31 cellular contexts compared by ENCODE assay signal in the genomic region with DNA sequence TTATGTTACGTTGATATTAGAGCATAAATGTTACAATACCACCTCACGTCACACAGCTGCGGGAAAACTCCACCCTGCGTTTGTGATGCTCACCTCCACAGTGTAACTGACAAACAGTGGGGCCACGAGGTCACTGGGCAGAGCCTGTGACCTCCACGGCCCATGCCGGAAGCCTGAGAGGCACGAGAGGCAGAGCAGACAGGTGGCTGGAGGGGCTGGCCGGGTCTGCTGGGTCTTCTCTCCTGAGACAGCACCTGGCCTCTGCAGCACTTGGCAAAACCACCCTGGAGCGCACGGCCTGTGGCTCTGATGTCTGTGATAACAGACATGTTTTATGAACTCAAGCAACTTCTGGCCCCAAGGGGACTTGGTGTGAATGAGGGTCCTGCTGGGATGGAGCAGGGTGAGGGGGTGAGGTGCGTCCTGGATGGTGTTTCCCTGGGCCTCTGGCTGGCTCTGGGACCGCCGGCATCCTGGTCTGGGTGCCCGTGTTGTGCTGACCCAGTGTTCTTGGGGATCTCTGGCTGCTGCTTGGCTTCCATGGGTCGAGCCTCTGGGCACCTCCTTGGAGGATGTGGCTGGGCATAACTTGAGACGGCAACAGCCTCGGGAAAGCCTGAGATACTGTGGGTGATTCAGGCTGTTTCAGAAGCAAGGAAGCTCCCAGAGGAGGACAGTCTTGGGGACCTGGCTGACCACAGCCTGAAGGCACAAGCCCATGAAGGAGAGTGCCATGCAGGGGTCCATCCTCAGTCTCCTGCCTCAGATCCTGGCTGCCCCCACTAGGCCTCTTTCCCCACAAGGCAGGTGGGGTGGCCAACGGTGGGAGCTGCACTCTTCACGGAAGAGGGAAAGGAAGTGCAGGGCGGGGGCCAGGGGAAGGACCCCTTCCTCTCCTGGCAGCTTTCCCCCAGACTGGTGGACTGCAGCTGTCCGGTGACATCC. TPM values are rescaled to one million over a fixed set of nuclear protein-coding genes. Genes with fewer than 3 reads are reported as not detected.
DNase-seq lines count a peak whose midpoint lies in the region; ATAC-seq, FAIRE-seq and TF ChIP-seq lines count a peak whose summit lies in the region.
"Had no signal": no experiment of that assay in that cellular context is flagged by ENCODE, and none has a peak within 500 bp of the region (broad histone marks: within the 10 kb centered on the region; RNA-seq: fewer than 3 reads in every experiment).

No MANE protein-coding gene starts in this region.

- H3K4me1 ChIP-seq in BLaER1 treated with 17β-estradiol and CSF1 and Interleukin-3, amounts not matched to agents 10 nM and 100 nM = peaks cover 0 to 30% (median 24%) of the 10 kb centered on the region in 10 experiments; a peak in 17 of 20 replicates
- H3K4me1 ChIP-seq in GM23338 (ENCODE audit: insufficient read depth) (no peaks in the 10 kb centered on the region), pancreas (peaks cover 3 to 5% (median 3%) of the 10 kb centered on the region in 3 donors)
- H3K4me1 ChIP-seq: Caco-2, SJSA1 had no signal

- peaks cover 21% of the 10 kb centered on the region for H3K27me3 Mint-ChIP-seq in central memory CD8-positive, alpha-beta T cell
- H3K27me3 Mint-ChIP-seq in neural crest cell (ENCODE audit: low read depth) (no peaks in the 10 kb centered on the region), GM23338 (ENCODE audit: insufficient read depth, low read depth, poor library complexity) (peaks cover 3% of the 10 kb centered on the region)

- H3K27ac ChIP-seq in BLaER1 treated with 17β-estradiol and CSF1 and Interleukin-3, amounts not matched to agents 10 nM and 100 nM = peak overlapping the region in 2 of 11 experiments; percentile 19 to 22; a peak in 4 of 22 replicates
- no peak overlapping the region for H3K27ac ChIP-seq in GM23338 (ENCODE audit: low read depth)
- no peak overlapping the region for H3K27ac ChIP-seq in pancreas
- H3K27ac ChIP-seq: PC-9, SJSA1 had no signal

- WGBS in pancreas, 2 donors = 84 to 86% methylated on average over 21 to 22 of the region's 22 CpGs

- ATAC-seq in central memory CD8-positive, alpha-beta T cell (replicated peaks; ENCODE audit: extremely low read depth, poor library complexity, severe bottlenecking) = no peak
- peak; percentile 9 for ATAC-seq in stimulated activated effector memory CD8-positive, alpha-beta T cell treated with anti-CD3 and anti-CD28 coated beads, Interleukin-12 subunit alpha, Interleukin-12 subunit beta, amount 100 ng/mL, for 72 hours
- no peak for ATAC-seq in GM23338
- ATAC-seq in pancreas = no peak
- ATAC-seq in HG03135 (IDR thresholded peaks at IDR 0.05; ENCODE audit: unreplicated experiment) = no peak
- ATAC-seq: GM12878 had no signal

- H2AFZ ChIP-seq in GM23338 = no peak overlapping the region
- H2AFZ ChIP-seq: PC-9 had no signal

- H3K27me3 ChIP-seq in BLaER1 treated with 17β-estradiol and CSF1 and Interleukin-3, amounts not matched to agents 10 nM and 100 nM = no peaks in the 10 kb centered on the region
- H3K27me3 ChIP-seq in GM23338 (ENCODE audit: insufficient read depth) = no peaks in the 10 kb centered on the region
- H3K27me3 ChIP-seq in pancreas = no peaks in the 10 kb centered on the region
- H3K27me3 ChIP-seq: SJSA1 had no signal

- peaks cover 5% of the 10 kb centered on the region for H3K36me3 Mint-ChIP-seq in central memory CD8-positive, alpha-beta T cell (ENCODE audit: insufficient read depth)
- H3K36me3 Mint-ChIP-seq in neural crest cell (ENCODE audit: low read depth) (peaks cover 3% of the 10 kb centered on the region), GM23338 (ENCODE audit: low read depth) (peaks cover 10% of the 10 kb centered on the region)
- H3K36me3 Mint-ChIP-seq in stimulated activated effector memory CD8-positive, alpha-beta T cell treated with anti-CD3 and anti-CD28 coated beads, Interleukin-12 subunit alpha, Interleukin-12 subunit beta, amount 100 ng/mL, for 72 hours = no peaks in the 10 kb centered on the region
- H3K36me3 Mint-ChIP-seq: CD4-positive, alpha-beta memory T cell had no signal

- H3K9ac ChIP-seq in BLaER1 treated with 17β-estradiol and CSF1 and Interleukin-3, amounts not matched to agents 10 nM and 100 nM = peak overlapping the region in 3 of 11 experiments; percentile 15 to 23 (median 22); a peak in 3 of 22 replicates

- H3K9me3 ChIP-seq in BLaER1 treated with 17β-estradiol and CSF1 and Interleukin-3, amounts not matched to agents 10 nM and 100 nM (replicated peaks in 1 of 11) = peaks cover 16 to 23% (median 19%) of the 10 kb centered on the region in 11 experiments
- H3K9me3 ChIP-seq in pancreas = no peaks in the 10 kb centered on the region
- H3K9me3 ChIP-seq: SJSA1 had no signal

- H3K4me3 Mint-ChIP-seq in central memory CD8-positive, alpha-beta T cell = no peak overlapping the region
- H3K4me3 Mint-ChIP-seq in neural crest cell (no peak overlapping the region), GM23338 (no peak overlapping the region)
- H3K4me3 Mint-ChIP-seq in stimulated activated effector memory CD8-positive, alpha-beta T cell treated with anti-CD3 and anti-CD28 coated beads, Interleukin-12 subunit alpha, Interleukin-12 subunit beta, amount 100 ng/mL, for 72 hours = no peak overlapping the region
- H3K4me3 Mint-ChIP-seq: CD4-positive, alpha-beta memory T cell had no signal

- no peaks in the 10 kb centered on the region for H3K4me1 Mint-ChIP-seq in central memory CD8-positive, alpha-beta T cell
- no peaks in the 10 kb centered on the region for H3K4me1 Mint-ChIP-seq in neural crest cell
- H3K4me1 Mint-ChIP-seq in stimulated activated effector memory CD8-positive, alpha-beta T cell treated with anti-CD3 and anti-CD28 coated beads, Interleukin-12 subunit alpha, Interleukin-12 subunit beta, amount 100 ng/mL, for 72 hours = no peaks in the 10 kb centered on the region
- H3K4me1 Mint-ChIP-seq in GM23338 = peaks cover 8% of the 10 kb centered on the region; the same call in 2 of the 3 replicates
- H3K4me1 Mint-ChIP-seq: CD4-positive, alpha-beta memory T cell had no signal

- no peaks in the 10 kb centered on the region for H4K20me1 ChIP-seq in BLaER1 treated with 17β-estradiol and CSF1 and Interleukin-3, amounts not matched to agents 10 nM and 100 nM
- no peaks in the 10 kb centered on the region for H4K20me1 ChIP-seq in GM23338 (replicated peaks; ENCODE audit: insufficient read depth)

- no peak overlapping the region for H3K4me3 ChIP-seq in BLaER1 treated with 17β-estradiol and CSF1 and Interleukin-3, amounts not matched to agents 10 nM and 100 nM
- H3K4me3 ChIP-seq in GM23338 (no peak overlapping the region), pancreas (no peak overlapping the region)
- H3K4me3 ChIP-seq: GM12878, K562, PC-9, SJSA1 had no signal

- peaks cover 0 to 8% (median 0%) of the 10 kb centered on the region in 11 experiments; a peak in 2 of 22 replicates for H3K36me3 ChIP-seq in BLaER1 treated with 17β-estradiol and CSF1 and Interleukin-3, amounts not matched to agents 10 nM and 100 nM
- H3K36me3 ChIP-seq in GM23338 (ENCODE audit: insufficient read depth) (no peaks in the 10 kb centered on the region), pancreas (no peaks in the 10 kb centered on the region)
- H3K36me3 ChIP-seq: SJSA1 had no signal

- H3K9me2 ChIP-seq in GM23338 (ENCODE audit: insufficient read depth) = no peaks in the 10 kb centered on the region

- H3K9me3 Mint-ChIP-seq in central memory CD8-positive, alpha-beta T cell = no peaks in the 10 kb centered on the region
- H3K9me3 Mint-ChIP-seq in neural crest cell = peaks cover 3% of the 10 kb centered on the region
- peaks cover 3% of the 10 kb centered on the region for H3K9me3 Mint-ChIP-seq in stimulated activated effector memory CD8-positive, alpha-beta T cell treated with anti-CD3 and anti-CD28 coated beads, Interleukin-12 subunit alpha, Interleukin-12 subunit beta, amount 100 ng/mL, for 72 hours
- peaks cover 16% of the 10 kb centered on the region for H3K9me3 Mint-ChIP-seq in GM23338

- TF ChIP-seq CTCF in neural crest cell (conservative IDR thresholded peaks at IDR 0.05) (no peak), GM23338 (conservative IDR thresholded peaks at IDR 0.05; ENCODE audit: low read depth in 2 of 2) (no peak), pancreas (IDR thresholded peaks at IDR 0.05) (no peak)

- FAIRE-seq in pancreas (lab: Jason Lieb, UNC) = no peak
- FAIRE-seq: A204.1, GM12878, GM19239, H54, HTR-8/SVneo, K562 had no signal

- peak overlapping the region; percentile 10 for H3K27ac Mint-ChIP-seq in central memory CD8-positive, alpha-beta T cell (ENCODE audit: low read depth)
- peak overlapping the region; percentile 29 for H3K27ac Mint-ChIP-seq in neural crest cell (ENCODE audit: unreplicated experiment)
- no peak overlapping the region for H3K27ac Mint-ChIP-seq in stimulated activated effector memory CD8-positive, alpha-beta T cell treated with anti-CD3 and anti-CD28 coated beads, Interleukin-12 subunit alpha, Interleukin-12 subunit beta, amount 100 ng/mL, for 72 hours
- no peak overlapping the region for H3K27ac Mint-ChIP-seq in GM23338
- H3K27ac Mint-ChIP-seq: CD4-positive, alpha-beta memory T cell had no signal

- no peak for DNase-seq in central memory CD8-positive, alpha-beta T cell (ENCODE audit: low spot score in 2 of 2)
- DNase-seq in neural crest cell (ENCODE audit: low read depth, low spot score) (no peak), GM23338 (ENCODE audit: low spot score) (no peak), pancreas (no peak)
- DNase-seq in stimulated activated effector memory CD8-positive, alpha-beta T cell treated with anti-CD3 and anti-CD28 coated beads, Interleukin-12 subunit alpha, Interleukin-12 subunit beta, amount 100 ng/mL, for 72 hours (ENCODE audit: low spot score in 2 of 2) = no peak
- DNase-seq: C1 segment of cervical spinal cord; Caco-2; CD4-positive, alpha-beta memory T cell; DMS 273 treated with DMSO at 0.1 percent for 48 hours; DMS79; EL; GDM1; Kasumi-1; NCI-H1092 treated with DMSO at 0.1 percent for 48 hours; NCI-H1436 treated with DMSO at 0.1 percent for 48 hours; NCI-H1930; NCI-H2107; NCI-H524 treated with DMSO at 0.1 percent for 48 hours; NCI-H774; PC-9; Right ventricle myocardium superior had no signal

- H3K79me2 ChIP-seq in GM23338 (replicated peaks; ENCODE audit: insufficient read depth) = no peaks in the 10 kb centered on the region

- H3K4me2 ChIP-seq in BLaER1 treated with 17β-estradiol and CSF1 and Interleukin-3, amounts not matched to agents 10 nM and 100 nM = peak overlapping the region in 10 of 11 experiments; percentile 12 to 82 (median 72); a peak in 19 of 22 replicates
- H3K4me2 ChIP-seq in GM23338 = no peak overlapping the region
- H3K4me2 ChIP-seq: PC-9 had no signal

- no peaks in the 10 kb centered on the region for H3F3A ChIP-seq in GM23338 (replicated peaks; ENCODE audit: low read depth)

- intact Hi-C loops in pancreas (cut with DNase I) = no loop called here

TF ChIP-seq in GM23338, 12 proteins besides CTCF, POLR2A, EP300 and RAD21 (continues in another document):
- TF ChIP-seq JUNB (IDR thresholded peaks at IDR 0.05; ENCODE audit: unreplicated experiment) (no peak), ZNF331 (CRISPR knock-in tag; IDR thresholded peaks at IDR 0.05; ENCODE audit: low read depth) (no peak), EZH2phosphoT487 (IDR thresholded peaks at IDR 0.05; ENCODE audit: unreplicated experiment) (no peak)

RNA-seq across cellular contexts. Expression of a gene that starts 19.7 kb away (rescaled TPM):
- total RNA-seq in neural crest cell (2.7 and 5.0 TPM in 2 replicates), pancreas (10 to 100 TPM; 12.0 to 28.0 (median 16.8) TPM)
- total RNA-seq in GM23338 (2014; rRNA removed; shearing (Covaris generic)) = 11.8 and 20.6 TPM in 2 replicates
- polyA plus RNA-seq in GM23338 (2016; fragmentation: Nextera tagmentation; extraction: Ambion mirVana) (17.0 and 19.7 TPM in 2 replicates), pancreas (10 to 100 TPM; 19.0 to 40.3 TPM)
- total RNA-seq: Caco-2, GM12878, K562, RPMI7951, SJSA1 had no signal
- polyA plus RNA-seq: GM12878 had no signal

Comparison
In these comparisons a context has a peak if more than half of its experiments do, and no peak if none do; other contexts are left out.
1. H3K27ac Mint-ChIP-seq: peak in central memory CD8-positive, alpha-beta T cell (single experiment) and neural crest cell (single experiment); none in stimulated activated effector memory CD8-positive, alpha-beta T cell treated with anti-CD3 and anti-CD28 coated beads, Interleukin-12 subunit alpha, Interleukin-12 subunit beta, amount 100 ng/mL, for 72 hours (single experiment) and GM23338 (single experiment).